1 cellular context compared by ENCODE assay signal in the genomic region with DNA sequence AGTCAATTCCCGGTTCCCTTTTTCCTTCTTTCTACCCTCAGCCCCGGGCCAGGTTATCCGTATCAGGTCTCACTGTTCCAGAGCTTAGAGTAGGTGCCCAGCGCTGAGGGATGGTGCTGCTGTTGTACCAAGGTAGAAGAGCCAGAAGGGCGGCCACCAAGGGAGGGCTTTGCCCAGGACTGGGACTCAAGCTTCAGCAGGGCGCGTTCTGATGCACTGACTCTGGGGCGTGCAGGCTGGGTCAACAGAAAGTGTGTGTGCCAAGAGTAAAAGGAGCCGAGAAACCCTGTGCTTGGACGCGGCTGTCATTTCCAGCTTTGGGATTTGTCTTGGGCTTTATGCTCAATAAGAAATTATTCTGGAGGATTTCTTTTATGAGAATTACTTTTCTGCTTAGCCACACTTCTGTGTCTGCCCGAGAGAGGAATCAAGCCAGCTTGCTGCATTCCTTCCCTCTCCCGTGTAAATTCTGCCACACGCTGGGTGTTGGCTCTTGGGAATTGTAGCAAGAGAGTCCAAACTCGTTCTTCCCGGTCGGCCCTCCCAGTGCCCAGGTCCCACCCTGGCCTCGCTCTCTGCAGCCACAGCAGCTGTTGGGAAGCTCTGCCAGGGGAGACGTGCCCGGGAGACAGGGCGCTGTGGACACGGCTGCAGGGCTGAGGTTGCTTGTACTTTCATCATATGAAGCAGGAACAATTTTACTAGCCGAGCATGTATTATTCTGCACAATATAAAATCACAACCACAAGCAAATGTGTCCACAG.
TF ChIP-seq lines count a peak whose summit lies in the region.

No MANE protein-coding gene starts in this region.

TF ChIP-seq in H1, 55 proteins besides CTCF, POLR2A, EP300 and RAD21 (continued from another document):
- TF ChIP-seq FOSL1 (IDR thresholded peaks at IDR 0.05; ENCODE audit: insufficient read depth, low read depth, low read length) (no peak), POU5F1 (IDR thresholded peaks at IDR 0.05; ENCODE audit: low read depth, low read length) (no peak), EZH2 (IDR thresholded peaks at IDR 0.05; ENCODE audit: low read depth, low read length, severe bottlenecking) (no peak), BACH1 (IDR thresholded peaks at IDR 0.05; ENCODE audit: low read length) (no peak), NANOG (IDR thresholded peaks at IDR 0.05; ENCODE audit: insufficient read depth, low read depth, low read length, poor library complexity, severe bottlenecking) (no peak), PHF8 (conservative IDR thresholded peaks at IDR 0.05; ENCODE audit: low read depth, low read length) (no peak), YY1 (IDR thresholded peaks at IDR 0.05; ENCODE audit: low read depth, low read length) (no peak)
- TF ChIP-seq, protein P1, sequence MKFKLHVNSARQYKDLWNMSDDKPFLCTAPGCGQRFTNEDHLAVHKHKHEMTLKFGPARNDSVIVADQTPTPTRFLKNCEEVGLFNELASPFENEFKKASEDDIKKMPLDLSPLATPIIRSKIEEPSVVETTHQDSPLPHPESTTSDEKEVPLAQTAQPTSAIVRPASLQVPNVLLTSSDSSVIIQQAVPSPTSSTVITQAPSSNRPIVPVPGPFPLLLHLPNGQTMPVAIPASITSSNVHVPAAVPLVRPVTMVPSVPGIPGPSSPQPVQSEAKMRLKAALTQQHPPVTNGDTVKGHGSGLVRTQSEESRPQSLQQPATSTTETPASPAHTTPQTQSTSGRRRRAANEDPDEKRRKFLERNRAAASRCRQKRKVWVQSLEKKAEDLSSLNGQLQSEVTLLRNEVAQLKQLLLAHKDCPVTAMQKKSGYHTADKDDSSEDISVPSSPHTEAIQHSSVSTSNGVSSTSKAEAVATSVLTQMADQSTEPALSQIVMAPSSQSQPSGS (IDR thresholded peaks at IDR 0.05; ENCODE audit: low read length), result no peak
